ENCODE assay signal across 8 cellular contexts in genomic region chr5:132961123-132961815, GRCh38. TPM values are rescaled to one million over a fixed set of nuclear protein-coding genes. Genes with fewer than 3 reads are reported as not detected.
DNase-seq lines count a peak whose midpoint lies in the region; ATAC-seq and TF ChIP-seq lines count a peak whose summit lies in the region.
"Not testable (repeated sequence)": the region's sequence is repeated elsewhere in the genome, so short reads cannot be mapped to it uniquely, and the experiment has no call there.

No MANE protein-coding gene starts in this region.

- H2BK120ac ChIP-seq in mesenchymal stem cell (ENCODE audit: low read depth, low read length) = not testable (repeated sequence)

- CTCF ChIA-PET in activated CD4-positive, alpha-beta T cell treated with anti-CD3 and anti-CD28 coated beads, Interleukin-2, amount 10 ng/mL, durations not matched to agents 7 days and 5 days (lab: Charles Lee) = interaction anchor here (0.7 kb wide), 1 partner anchor 88 kb away, joined by 3 read pairs; the partner anchor contains the start of gene LEAP2

- H2BK5ac ChIP-seq in mesenchymal stem cell (ENCODE audit: low read depth, low read length, poor library complexity, severe bottlenecking) = not testable (repeated sequence)

- H3K4me3 ChIP-seq in DND-41 (ENCODE audit: low read depth in 1 of 2, low read length in 2 of 2) (peak overlapping the region; percentile 57 to 73; a peak in 3 of 4 replicates), MM.1S (ENCODE audit: low read length) (peak overlapping the region; percentile 70; the same call in 1 of the 2 replicates), brain microvascular endothelial cell (ENCODE audit: low read depth, low read length) (peak overlapping the region; percentile 65), fibroblast of villous mesenchyme (ENCODE audit: low read depth, low read length) (peak overlapping the region; percentile 85), mesenchymal stem cell (ENCODE audit: insufficient read depth in 1 of 2, low read depth in 1 of 2, low read length in 2 of 2) (peak overlapping the region in 1 of 2 experiments; percentile 88), rectal smooth muscle tissue (ENCODE audit: low read length) (peak overlapping the region; percentile 10), uterus (peak overlapping the region in 1 of 2 donors; percentile 64)

- H3K9me3 ChIP-seq in DND-41 (ENCODE audit: insufficient read depth, low read length, severe bottlenecking); MM.1S (replicated peaks; ENCODE audit: insufficient read depth, low read length); mesenchymal stem cell (ENCODE audit: control insufficient read depth, low read length); uterus: not testable (repeated sequence)

- TF ChIP-seq CTCF in DND-41 (IDR thresholded peaks at IDR 0.05; ENCODE audit: borderline replicate concordance, extremely low read depth, low read length, poor library complexity, severe bottlenecking); MM.1S (IDR thresholded peaks at IDR 0.05; ENCODE audit: low read length); brain microvascular endothelial cell (IDR thresholded peaks at IDR 0.05; ENCODE audit: low read depth, low read length, missing control alignments); fibroblast of villous mesenchyme (IDR thresholded peaks at IDR 0.05; ENCODE audit: insufficient read depth, low read depth, low read length); uterus (IDR thresholded peaks at IDR 0.05): not testable (repeated sequence)

- H4K20me1 ChIP-seq in DND-41 (ENCODE audit: insufficient read depth, low read length) = peaks cover 34% of the 10 kb centered on the region; the same call in 1 of the 2 replicates
- not testable (repeated sequence) for H4K20me1 ChIP-seq in MM.1S (ENCODE audit: insufficient read depth, low read length)

- H2AK5ac ChIP-seq in mesenchymal stem cell (ENCODE audit: low read length, severe bottlenecking) = not testable (repeated sequence)

- H3K18ac ChIP-seq in mesenchymal stem cell (ENCODE audit: low read depth in 1 of 2, low read length in 2 of 2) = not testable (repeated sequence)

- H2AFZ ChIP-seq in DND-41 (ENCODE audit: low read depth, low read length); MM.1S (ENCODE audit: low read length); mesenchymal stem cell (ENCODE audit: low read depth, low read length): not testable (repeated sequence)

- not testable (repeated sequence) for H3F3A ChIP-seq in MM.1S (ENCODE audit: insufficient read depth, low read length)

- peaks cover 71% of the 10 kb centered on the region for H3K79me2 ChIP-seq in DND-41 (ENCODE audit: insufficient read depth, low read length)
- H3K79me2 ChIP-seq in MM.1S (ENCODE audit: low read length) = peaks cover 70% of the 10 kb centered on the region

- H3K79me1 ChIP-seq in mesenchymal stem cell (replicated peaks; ENCODE audit: low read length, poor library complexity, severe bottlenecking) = not testable (repeated sequence)

- H3K36me3 Mint-ChIP-seq in activated CD4-positive, alpha-beta T cell treated with anti-CD3 and anti-CD28 coated beads, Interleukin-2, amount 10 ng/mL, durations not matched to agents 7 days and 5 days (ENCODE audit: low read depth) = peaks cover 19% of the 10 kb centered on the region

- not testable (repeated sequence) for H3K9me3 Mint-ChIP-seq in activated CD4-positive, alpha-beta T cell treated with anti-CD3 and anti-CD28 coated beads, Interleukin-2, amount 10 ng/mL, durations not matched to agents 7 days and 5 days

- not testable (repeated sequence) for H3K27me3 ChIP-seq in DND-41 (ENCODE audit: insufficient read depth, low read length, poor library complexity); MM.1S (replicated peaks; ENCODE audit: insufficient read depth, low read length); brain microvascular endothelial cell (replicated peaks); mesenchymal stem cell (ENCODE audit: control insufficient read depth in 1 of 2, insufficient read depth in 1 of 2, low read length in 2 of 2); rectal smooth muscle tissue (ENCODE audit: control insufficient read depth, insufficient read depth, low read length); uterus

- in situ Hi-C loops in brain microvascular endothelial cell (cut with HindIII; ENCODE audit: low pct_ligation_motif_present, low sequenced_read_pairs) = not testable (repeated sequence)

- not testable (repeated sequence) for ATAC-seq in DND-41 (ENCODE audit: insufficient read depth, low read depth)

- not testable (repeated sequence) for H3K27ac ChIP-seq in DND-41 (ENCODE audit: low read length); MM.1S (ENCODE audit: low read length); mesenchymal stem cell (ENCODE audit: low read length, poor library complexity, severe bottlenecking); rectal smooth muscle tissue (ENCODE audit: low read depth, low read length)
- peak overlapping the region; percentile 97 for H3K27ac ChIP-seq in brain microvascular endothelial cell
- peak overlapping the region; percentile 96 to 99 for H3K27ac ChIP-seq in uterus

- intact Hi-C loops in uterus (cut with DNase I; ENCODE audit: low total_unique reads) = not testable (repeated sequence)

- not testable (repeated sequence) for H4K8ac ChIP-seq in mesenchymal stem cell (ENCODE audit: low read length)

- POLR2A ChIA-PET in activated CD4-positive, alpha-beta T cell treated with anti-CD3 and anti-CD28 coated beads, Interleukin-2, amount 10 ng/mL, durations not matched to agents 7 days and 5 days (lab: Charles Lee) = not testable (repeated sequence)

- peaks cover 36% of the 10 kb centered on the region for H3K4me1 ChIP-seq in DND-41 (ENCODE audit: insufficient read depth, low read length)
- not testable (repeated sequence) for H3K4me1 ChIP-seq in MM.1S (ENCODE audit: low read length); mesenchymal stem cell (ENCODE audit: control insufficient read depth, insufficient read depth, low read depth, low read length); rectal smooth muscle tissue (ENCODE audit: control insufficient read depth, insufficient read depth, low read length); uterus

- H3K9ac ChIP-seq in DND-41 (ENCODE audit: low read depth, low read length) (peak overlapping the region; percentile 76), MM.1S (ENCODE audit: low read length) (peak overlapping the region; percentile 91; the same call in 1 of the 2 replicates), mesenchymal stem cell (ENCODE audit: low read length) (peak overlapping the region; percentile 97)
- H3K9ac ChIP-seq in rectal smooth muscle tissue (ENCODE audit: low read length) = not testable (repeated sequence)

- H3K27me3 Mint-ChIP-seq in activated CD4-positive, alpha-beta T cell treated with anti-CD3 and anti-CD28 coated beads, Interleukin-2, amount 10 ng/mL, durations not matched to agents 7 days and 5 days = not testable (repeated sequence)

- H3K14ac ChIP-seq in mesenchymal stem cell (ENCODE audit: low read length in 2 of 2) = not testable (repeated sequence)

- peak overlapping the region; percentile 99 for H3K27ac Mint-ChIP-seq in activated CD4-positive, alpha-beta T cell treated with anti-CD3 and anti-CD28 coated beads, Interleukin-2, amount 10 ng/mL, durations not matched to agents 7 days and 5 days

- H3K36me3 ChIP-seq in DND-41 (ENCODE audit: insufficient read depth, low read length) = peaks cover 16% of the 10 kb centered on the region
- not testable (repeated sequence) for H3K36me3 ChIP-seq in MM.1S (replicated peaks; ENCODE audit: insufficient read depth, low read length); brain microvascular endothelial cell (replicated peaks); mesenchymal stem cell (ENCODE audit: control insufficient read depth in 1 of 2, insufficient read depth in 2 of 2, low read depth in 1 of 2, low read length in 2 of 2); rectal smooth muscle tissue (ENCODE audit: control insufficient read depth, insufficient read depth, low read length); uterus

- not testable (repeated sequence) for H3K9me2 ChIP-seq in MM.1S (replicated peaks; ENCODE audit: insufficient read depth, low read length)

- H3K4me3 Mint-ChIP-seq in activated CD4-positive, alpha-beta T cell treated with anti-CD3 and anti-CD28 coated beads, Interleukin-2, amount 10 ng/mL, durations not matched to agents 7 days and 5 days = peak overlapping the region; percentile 95

- H3K4me2 ChIP-seq in DND-41 (ENCODE audit: insufficient read depth, low read length) = peak overlapping the region; percentile 87
- H3K4me2 ChIP-seq in MM.1S (ENCODE audit: low read depth, low read length) = peak overlapping the region; percentile 78
- H3K4me2 ChIP-seq in mesenchymal stem cell (ENCODE audit: low read length, poor library complexity, severe bottlenecking) = peak overlapping the region; percentile 59

- WGBS in mesenchymal stem cell = 98% methylated on average over 8 of the region's 11 CpGs

- H2BK12ac ChIP-seq in mesenchymal stem cell (ENCODE audit: low read length in 2 of 2) = not testable (repeated sequence)

- H2BK15ac ChIP-seq in mesenchymal stem cell (ENCODE audit: low read depth, poor library complexity, severe bottlenecking) = not testable (repeated sequence)

- not testable (repeated sequence) for DNase-seq in DND-41; MM.1S; activated CD4-positive, alpha-beta T cell treated with anti-CD3 and anti-CD28 coated beads, Interleukin-2, amount 10 ng/mL, durations not matched to agents 7 days and 5 days; brain microvascular endothelial cell; fibroblast of villous mesenchyme (ENCODE audit: low read depth); mesenchymal stem cell; uterus

- TF ChIP-seq POLR2A in uterus (IDR thresholded peaks at IDR 0.05) = not testable (repeated sequence)

- not testable (repeated sequence) for H4K91ac ChIP-seq in mesenchymal stem cell (ENCODE audit: low read length)

- H3K4me1 Mint-ChIP-seq in activated CD4-positive, alpha-beta T cell treated with anti-CD3 and anti-CD28 coated beads, Interleukin-2, amount 10 ng/mL, durations not matched to agents 7 days and 5 days = peaks cover 23% of the 10 kb centered on the region

- not testable (repeated sequence) for H3K4ac ChIP-seq in mesenchymal stem cell (ENCODE audit: low read depth in 1 of 2, low read length in 2 of 2)

- not testable (repeated sequence) for H3K23ac ChIP-seq in mesenchymal stem cell (ENCODE audit: low read length in 2 of 2)

RNA-seq across cellular contexts. Expression of gene AFF4, which starts 2.2 kb away (rescaled TPM):
- 10 to 100 TPM; 33.9 to 40.0 TPM for total RNA-seq in activated CD4-positive, alpha-beta T cell treated with anti-CD3 and anti-CD28 coated beads, Interleukin-2, amount 10 ng/mL, durations not matched to agents 7 days and 5 days
- total RNA-seq in fibroblast of villous mesenchyme (74.1 and 95.0 TPM in 2 replicates), uterus (100 to 1,000 TPM in 1 of 4 donors, 10 to 100 TPM in 3; 39.1 to 104 (median 66.5) TPM)
- 47.7 TPM for polyA plus RNA-seq in mesenchymal stem cell (2013, experiment 1 of 2)
- polyA plus RNA-seq in mesenchymal stem cell (2013, experiment 2 of 2) = 46.6 TPM
